ENCODE assay signal across 30 cellular contexts in genomic region chr12:51370667-51371066, GRCh38. TPM values are rescaled to one million over a fixed set of nuclear protein-coding genes. Genes with fewer than 3 reads are reported as not detected.
DNase-seq lines count a peak whose midpoint lies in the region; ATAC-seq, FAIRE-seq and TF ChIP-seq lines count a peak whose summit lies in the region.
"Had no signal": no experiment of that assay in that cellular context is flagged by ENCODE, and none has a peak within 500 bp of the region (broad histone marks: within the 10 kb centered on the region; RNA-seq: fewer than 3 reads in every experiment).

No MANE protein-coding gene starts in this region.

- H4K20me1 ChIP-seq in HCT116 (ENCODE audit: insufficient read depth) (no peaks in the 10 kb centered on the region), K562 (replicated peaks; ENCODE audit: control insufficient read depth, insufficient read depth, low read length) (no peaks in the 10 kb centered on the region; the same call in 1 of the 2 replicates), GM23338 (replicated peaks; ENCODE audit: insufficient read depth) (no peaks in the 10 kb centered on the region; the same call in 1 of the 2 replicates)

- 0 out of 2 replicates have a peak, but pooled peaks cover 2% of the 10 kb centered on the region for H3F3A ChIP-seq in GM23338 (replicated peaks; ENCODE audit: low read depth)

- RAD21 ChIA-PET in HCT116 (lab: Charles Lee; ENCODE audit: low non-redundant PET in 1 of 2, low total read pairs in 2 of 2, uncharacterized antibody in 2 of 2, unreplicated experiment in 2 of 2): no interaction called here

- DNase-seq in CD4-positive, CD25-positive, alpha-beta regulatory T cell: no peak
- DNase-seq in HCT116 (ENCODE audit: low read depth, low spot score) (no peak), K562 (ENCODE audit: extremely low read depth in 1 of 4, low spot score in 3 of 4) (no peak), naive B cell (no peak), GM23338 (ENCODE audit: low spot score) (no peak)
- DNase-seq in activated T-cell treated with anti-CD3 and anti-CD28 coated beads, Interleukin-2, amount 50 U/mL, for 72 hours: no peak
- DNase-seq: activated CD8-positive, alpha-beta T cell treated with anti-CD3 and anti-CD28 coated beads for 36 hours; activated effector memory CD4-positive, alpha-beta T cell treated with Interleukin-2 at 50 U/mL for 16 hours; NCI-H1048; NCI-H2171; NCI-H524; NK-92 treated with Interleukin-12 subunit alpha and Interleukin-12 subunit beta, amount 100 ng/mL, for 24 hours; psoas muscle; SIG-M5; stimulated activated CD4-positive, alpha-beta T cell treated with anti-CD3 and anti-CD28 coated beads, Interleukin-15, amount 100 ng/mL, for 24 hours; stimulated activated naive B cell treated with anti-CD40 and anti-IgM and Interleukin-4, amounts not matched to agents 10 μg/mL and 1 μg/mL and 100 μg/mL, for 72 hours; T-helper 1 cell had no signal

- H3K27ac Mint-ChIP-seq in CD4-positive, CD25-positive, alpha-beta regulatory T cell: peak overlapping the region in 2 of 3 donors; percentile 27 to 90
- H3K27ac Mint-ChIP-seq in naive B cell (peak overlapping the region in 5 of 6 donors; percentile 3 to 100 (median 97)), GM23338 (no peak overlapping the region)
- no peak overlapping the region for H3K27ac Mint-ChIP-seq in activated T-cell treated with anti-CD3 and anti-CD28 coated beads, Interleukin-2, amount 50 U/mL, for 72 hours
- H3K27ac Mint-ChIP-seq: stimulated activated naive B cell treated with anti-CD40 and anti-IgM and Interleukin-4, amounts not matched to agents 10 μg/mL and 1 μg/mL and 100 μg/mL, for 72 hours had no signal

- peaks cover 6% of the 10 kb centered on the region for H3K36me3 ChIP-seq in CD4-positive, CD25-positive, alpha-beta regulatory T cell (ENCODE audit: control insufficient read depth, insufficient read depth, low read length)
- H3K36me3 ChIP-seq in HCT116 (ENCODE audit: control insufficient read depth in 1 of 2, insufficient read depth in 2 of 2, low read length in 2 of 2): no peaks in the 10 kb centered on the region
- H3K36me3 ChIP-seq in K562 (ENCODE audit: control insufficient read depth, insufficient read depth, low read length): no peaks in the 10 kb centered on the region
- H3K36me3 ChIP-seq in GM23338 (ENCODE audit: insufficient read depth): no peaks in the 10 kb centered on the region; the same call in 1 of the 2 replicates
- H3K36me3 ChIP-seq: neutrophil had no signal

- TF ChIP-seq POLR2A in HCT116 (IDR thresholded peaks at IDR 0.05; ENCODE audit: borderline replicate concordance, extremely low read depth, insufficient read depth, insufficient read length) (no peak), K562 (conservative IDR thresholded peaks at IDR 0.05) (no peak)

- no peaks in the 10 kb centered on the region for H3K9me3 ChIP-seq in CD4-positive, CD25-positive, alpha-beta regulatory T cell (ENCODE audit: control insufficient read depth in 2 of 2, low read length in 2 of 2)
- H3K9me3 ChIP-seq in HCT116 (ENCODE audit: control insufficient read depth in 1 of 2, insufficient read depth in 1 of 2, low read depth in 1 of 2, low read length in 2 of 2) (no peaks in the 10 kb centered on the region), K562 (replicated peaks; ENCODE audit: control insufficient read depth, insufficient read depth, low read depth, low read length) (no peaks in the 10 kb centered on the region)
- H3K9me3 ChIP-seq: neutrophil, psoas muscle had no signal

- H3K27me3 Mint-ChIP-seq in CD4-positive, CD25-positive, alpha-beta regulatory T cell: peaks cover 5% of the 10 kb centered on the region
- H3K27me3 Mint-ChIP-seq in naive B cell (no peaks in the 10 kb centered on the region), GM23338 (ENCODE audit: insufficient read depth, low read depth, poor library complexity) (peaks cover 2% of the 10 kb centered on the region)
- H3K27me3 Mint-ChIP-seq in activated T-cell treated with anti-CD3 and anti-CD28 coated beads, Interleukin-2, amount 50 U/mL, for 72 hours (ENCODE audit: low read depth): no peaks in the 10 kb centered on the region
- H3K27me3 Mint-ChIP-seq: activated CD8-positive, alpha-beta T cell treated with anti-CD3 and anti-CD28 coated beads for 36 hours; stimulated activated naive B cell treated with anti-CD40 and anti-IgM and Interleukin-4, amounts not matched to agents 10 μg/mL and 1 μg/mL and 100 μg/mL, for 72 hours had no signal

- no peaks in the 10 kb centered on the region for H3K27me3 ChIP-seq in CD4-positive, CD25-positive, alpha-beta regulatory T cell (ENCODE audit: control insufficient read depth, insufficient read depth, low read length)
- no peaks in the 10 kb centered on the region for H3K27me3 ChIP-seq in HCT116 (ENCODE audit: insufficient read depth, low read length)
- H3K27me3 ChIP-seq in K562 (ENCODE audit: control insufficient read depth in 2 of 2, insufficient read depth in 2 of 2, low read length in 2 of 2): no peaks in the 10 kb centered on the region
- H3K27me3 ChIP-seq in GM23338 (ENCODE audit: insufficient read depth): no peaks in the 10 kb centered on the region
- H3K27me3 ChIP-seq: neutrophil had no signal

- FAIRE-seq in K562 (lab: Jason Lieb, UNC): no peak
- FAIRE-seq: D721Med, TTC549 had no signal

- no peaks in the 10 kb centered on the region for H3K9me1 ChIP-seq in K562 (ENCODE audit: control insufficient read depth, insufficient read depth, low read length)

- H3K4me2 ChIP-seq in HCT116 (ENCODE audit: low read length) (peak overlapping the region; percentile 32; the same call in 1 of the 2 replicates), K562 (ENCODE audit: insufficient read depth, low read length) (no peak overlapping the region), GM23338 (no peak overlapping the region)

- TF ChIP-seq CTCF in HCT116 (IDR thresholded peaks at IDR 0.05 in 2 of 3, conservative IDR thresholded peaks at IDR 0.05 in 1 of 3; ENCODE audit: borderline replicate concordance in 1 of 3, insufficient read depth in 1 of 3, low read depth in 2 of 3, low read length in 2 of 3): no peak
- no peak for TF ChIP-seq CTCF in K562 (IDR thresholded peaks at IDR 0.05 in 2 of 3, conservative IDR thresholded peaks at IDR 0.05 in 1 of 3; ENCODE audit: insufficient read depth in 2 of 3, low read depth in 1 of 3, low read length in 3 of 3)
- no peak for TF ChIP-seq CTCF in GM23338 (conservative IDR thresholded peaks at IDR 0.05; ENCODE audit: low read depth in 2 of 2)

- CTCF ChIA-PET in HCT116 (lab: Charles Lee) (no interaction called here), K562 (lab: Yijun Ruan, JAX; ENCODE audit: low intra/inter-chr PET ratio) (no interaction called here)

- H3K9me3 Mint-ChIP-seq in CD4-positive, CD25-positive, alpha-beta regulatory T cell: peaks cover 0 to 1% (median 0%) of the 10 kb centered on the region in 7 donors
- H3K9me3 Mint-ChIP-seq in naive B cell: peaks cover 0 to 5% (median 0%) of the 10 kb centered on the region in 7 donors
- H3K9me3 Mint-ChIP-seq in GM23338: no peaks in the 10 kb centered on the region
- H3K9me3 Mint-ChIP-seq in activated T-cell treated with anti-CD3 and anti-CD28 coated beads, Interleukin-2, amount 50 U/mL, for 72 hours: no peaks in the 10 kb centered on the region
- H3K9me3 Mint-ChIP-seq: activated CD8-positive, alpha-beta T cell treated with anti-CD3 and anti-CD28 coated beads for 36 hours had no signal

- H3K9ac ChIP-seq in HCT116 (ENCODE audit: low read length) (no peak overlapping the region), K562 (ENCODE audit: insufficient read depth in 1 of 2, low read depth in 2 of 2, low read length in 2 of 2) (no peak overlapping the region)

- POLR2A ChIA-PET in HCT116 (lab: Charles Lee): interaction anchor here (1.5 to 1.7 kb wide), 2 partner anchors 10 to 13 kb away, joined by 4 to 5 read pairs; no protein-coding TSS in a partner anchor
- POLR2A ChIA-PET in K562 (lab: Yijun Ruan, JAX): interaction anchor here (1.3 kb wide), 1 partner anchor 13 kb away, joined by 4 read pairs; no protein-coding TSS in a partner anchor

- TF ChIP-seq EP300 in K562 (IDR thresholded peaks at IDR 0.05; ENCODE audit: low read length): no peak

- ATAC-seq in CD4-positive, CD25-positive, alpha-beta regulatory T cell (ENCODE audit: low read depth in 2 of 2): no peak
- ATAC-seq in HCT116 (no peak), K562 (no peak), naive B cell (ENCODE audit: low read depth in 2 of 2) (no peak), GM23338 (no peak), esophagus mucosa (no peak), GM18907 (IDR thresholded peaks at IDR 0.05; ENCODE audit: unreplicated experiment) (no peak)
- no peak for ATAC-seq in activated T-cell treated with anti-CD3 and anti-CD28 coated beads, Interleukin-2, amount 50 U/mL, for 72 hours (replicated peaks in 1 of 2)
- ATAC-seq: activated CD4-positive, CD25-positive, alpha-beta regulatory T cell treated with anti-CD3 and anti-CD28 coated beads, Interleukin-2, amount 50 U/mL, for 24 hours; activated CD8-positive, alpha-beta T cell treated with anti-CD3 and anti-CD28 coated beads for 36 hours; stimulated activated naive B cell treated with anti-CD40 and anti-IgM and Interleukin-4, amounts not matched to agents 10 μg/mL and 1 μg/mL and 100 μg/mL, for 72 hours had no signal

- peak overlapping the region in 1 of 4 donors; percentile 1 for H3K4me3 Mint-ChIP-seq in CD4-positive, CD25-positive, alpha-beta regulatory T cell
- H3K4me3 Mint-ChIP-seq in naive B cell: peak overlapping the region in 2 of 8 donors; percentile 22 to 48
- H3K4me3 Mint-ChIP-seq in GM23338: no peak overlapping the region
- H3K4me3 Mint-ChIP-seq in activated T-cell treated with anti-CD3 and anti-CD28 coated beads, Interleukin-2, amount 50 U/mL, for 72 hours: no peak overlapping the region
- H3K4me3 Mint-ChIP-seq: activated CD8-positive, alpha-beta T cell treated with anti-CD3 and anti-CD28 coated beads for 36 hours had no signal

- TF ChIP-seq RAD21 in HCT116 (IDR thresholded peaks at IDR 0.05; ENCODE audit: low read depth) (no peak), K562 (CRISPR knock-in tag; conservative IDR thresholded peaks at IDR 0.05 in 1 of 2, IDR thresholded peaks at IDR 0.05 in 1 of 2) (no peak)

- H3K4me3 ChIP-seq in CD4-positive, CD25-positive, alpha-beta regulatory T cell (ENCODE audit: low read depth, low read length): no peak overlapping the region
- H3K4me3 ChIP-seq in HCT116 (replicated peaks in 1 of 2; ENCODE audit: low read depth in 1 of 2, low read length in 2 of 2) (no peak overlapping the region), K562 (no peak overlapping the region), GM23338 (no peak overlapping the region)
- H3K4me3 ChIP-seq: psoas muscle had no signal

- H3K79me2 ChIP-seq in HCT116 (ENCODE audit: insufficient read depth, low read length) (no peaks in the 10 kb centered on the region), K562 (ENCODE audit: control insufficient read depth, insufficient read depth, low read length) (no peaks in the 10 kb centered on the region), GM23338 (replicated peaks; ENCODE audit: insufficient read depth) (no peaks in the 10 kb centered on the region)

- 72% methylated on average over 9 of the region's 9 CpGs for WGBS in K562 (ENCODE audit: insufficient coverage, low coverage, missing lambda C conversion rate)

- H3K27ac ChIP-seq in CD4-positive, CD25-positive, alpha-beta regulatory T cell (ENCODE audit: insufficient read depth, low read length, poor library complexity, severe bottlenecking): no peak overlapping the region
- H3K27ac ChIP-seq in HCT116 (ENCODE audit: low read depth, low read length) (no peak overlapping the region), K562 (ENCODE audit: extremely low read depth, low read depth, low read length) (no peak overlapping the region), GM23338 (ENCODE audit: low read depth) (no peak overlapping the region)
- H3K27ac ChIP-seq: C4-2B, HL-60, neutrophil had no signal

- H2AFZ ChIP-seq in HCT116 (ENCODE audit: low read depth, low read length, poor library complexity, severe bottlenecking): no peak overlapping the region
- no peak overlapping the region for H2AFZ ChIP-seq in K562 (ENCODE audit: low read depth, low read length)
- no peak overlapping the region for H2AFZ ChIP-seq in GM23338

- intact Hi-C loops in HCT116 (cut with micrococcal nuclease) (no loop called here), K562 (cut with micrococcal nuclease) (no loop called here)

- in situ Hi-C loops in K562 (cut with MboI): no loop called here

- BruUV-seq in HCT116 (replicated peaks; lab: Mats Ljungman, UMichigan) (no TSS peak), K562 (replicated peaks; lab: Mats Ljungman, UMichigan) (no TSS peak)

- no peaks in the 10 kb centered on the region for H3K9me2 ChIP-seq in HCT116 (ENCODE audit: insufficient read depth)
- H3K9me2 ChIP-seq in GM23338 (ENCODE audit: insufficient read depth): no peaks in the 10 kb centered on the region

- peaks cover 20% of the 10 kb centered on the region for H3K36me3 Mint-ChIP-seq in CD4-positive, CD25-positive, alpha-beta regulatory T cell
- H3K36me3 Mint-ChIP-seq in naive B cell (peaks cover 31 to 33% of the 10 kb centered on the region in 2 donors), GM23338 (ENCODE audit: low read depth) (peaks cover 16% of the 10 kb centered on the region)
- H3K36me3 Mint-ChIP-seq in activated T-cell treated with anti-CD3 and anti-CD28 coated beads, Interleukin-2, amount 50 U/mL, for 72 hours (ENCODE audit: insufficient read depth in 2 of 2): peaks cover 9% of the 10 kb centered on the region in 2 donors

- peaks cover 34% of the 10 kb centered on the region for H3K4me1 ChIP-seq in CD4-positive, CD25-positive, alpha-beta regulatory T cell (ENCODE audit: control insufficient read depth, insufficient read depth, low read length, poor library complexity, severe bottlenecking)
- H3K4me1 ChIP-seq in HCT116 (ENCODE audit: control insufficient read depth in 1 of 2, insufficient read depth in 2 of 2, low read length in 2 of 2) (peaks cover 16 to 23% of the 10 kb centered on the region in 2 experiments), K562 (replicated peaks in 1 of 2; ENCODE audit: control insufficient read depth in 2 of 2, insufficient read depth in 2 of 2, low read length in 2 of 2) (peaks cover 12 to 15% of the 10 kb centered on the region in 2 experiments), GM23338 (ENCODE audit: insufficient read depth) (peaks cover 12% of the 10 kb centered on the region; the same call in 1 of the 2 replicates)

- H3K4me1 Mint-ChIP-seq in CD4-positive, CD25-positive, alpha-beta regulatory T cell: peaks cover 13 to 63% (median 50%) of the 10 kb centered on the region in 4 donors
- peaks cover 49 to 88% (median 69%) of the 10 kb centered on the region in 3 donors for H3K4me1 Mint-ChIP-seq in naive B cell
- H3K4me1 Mint-ChIP-seq in GM23338: peaks cover 26% of the 10 kb centered on the region
- H3K4me1 Mint-ChIP-seq in activated T-cell treated with anti-CD3 and anti-CD28 coated beads, Interleukin-2, amount 50 U/mL, for 72 hours (ENCODE audit: low read depth): peaks cover 67% of the 10 kb centered on the region

RNA-seq across cellular contexts. Expression of gene GALNT6, which starts 20.5 kb away (rescaled TPM):
- 19.5 TPM for total RNA-seq in CD4-positive, CD25-positive, alpha-beta regulatory T cell
- polyA plus RNA-seq in CD4-positive, CD25-positive, alpha-beta regulatory T cell: 1 to 10 TPM; 2.3 to 4.8 (median 2.7) TPM
- total RNA-seq in HCT116 (2021; ENCODE audit: unreplicated experiment) (16.4 TPM), K562 (2014; rRNA removed) (7.4 and 12.3 TPM in 2 replicates), K562 (2014; rRNA removed; fragmentation: Illumina TruSeq; extraction: Trizol) (4.5 and 5.1 TPM in 2 replicates), K562 (2015; rRNA removed; fragmentation: Illumina TruSeq; extraction: Trizol) (1.8 and 2.7 TPM in 2 replicates), K562 (2021) (7.7 and 8.8 TPM in 2 replicates), esophagus mucosa (13.4 TPM)
- 8.8 and 11.0 TPM in 2 replicates for polyA plus RNA-seq in HCT116 (2012)
- 20.4 and 37.7 TPM in 2 replicates for total RNA-seq in K562 (2011; cell fraction: chromatin; rRNA removed; ENCODE audit: low replicate concordance)
- 22.1 and 26.2 TPM in 2 replicates for total RNA-seq in K562 (2011; cell fraction: nucleolus; rRNA removed)
- total RNA-seq in K562 (2011; cell fraction: nucleoplasm; rRNA removed): 15.3 and 17.9 TPM in 2 replicates
- polyA plus RNA-seq in K562 (2011; rRNA removed) (7.2 and 8.1 TPM in 2 replicates), K562 (2014; fragmentation: Illumina TruSeq; extraction: Trizol) (6.7 and 8.6 TPM in 2 replicates), K562 (2014; fragmentation: Nextera tagmentation; extraction: Ambion mirVana) (1 to 10 TPM; 1.5 to 2.4 TPM), K562 (2014; rRNA removed) (2.8 and 7.0 TPM in 2 replicates), naive B cell (ENCODE audit: low read depth in 6 of 6) (10 to 100 TPM in 5 of 6 donors, 1 to 10 TPM in 1; 3.3 to 25.6 (median 13.2) TPM), GM23338 (2016; fragmentation: Nextera tagmentation; extraction: Ambion mirVana) (8.1 and 8.6 TPM in 2 replicates)
- 6.9 and 10.1 TPM in 2 replicates for polyA plus RNA-seq in K562 (2011; cell fraction: cytosol; rRNA removed)
- 6.3 and 9.5 TPM in 2 replicates for polyA plus RNA-seq in K562 (2011; cell fraction: nucleus; rRNA removed)
- polyA plus RNA-seq in K562 (2012): 4.5 and 6.8 TPM in 2 replicates
- 9.1 and 9.4 TPM in 2 replicates for polyA minus RNA-seq in K562 (2011; rRNA and poly(A)+ RNA removed)
- 1.8 and 4.4 TPM in 2 replicates for polyA minus RNA-seq in K562 (2011; cell fraction: cytosol; rRNA and poly(A)+ RNA removed)
- 9.3 and 12.7 TPM in 2 replicates for polyA minus RNA-seq in K562 (2011; cell fraction: nucleus; rRNA and poly(A)+ RNA removed)
- total RNA-seq in GM23338 (2014; rRNA removed; shearing (Covaris generic)): 18.6 and 20.2 TPM in 2 replicates
- total RNA-seq in activated T-cell treated with anti-CD3 and anti-CD28 coated beads, Interleukin-2, amount 50 U/mL, for 72 hours: 10 to 100 TPM; 12.6 to 13.0 TPM

RNA-seq across cellular contexts. Expression of gene CELA1, which starts 24.2 kb away (rescaled TPM):
- not detected for total RNA-seq in CD4-positive, CD25-positive, alpha-beta regulatory T cell
- 1 to 10 TPM in 3 of 4 donors, under 1 TPM in 1; 0.25 to 2.0 (median 1.4) TPM for polyA plus RNA-seq in CD4-positive, CD25-positive, alpha-beta regulatory T cell
- total RNA-seq in HCT116 (2021; ENCODE audit: unreplicated experiment) (not detected), K562 (2014; rRNA removed) (not detected in 2 replicates), K562 (2014; rRNA removed; fragmentation: Illumina TruSeq; extraction: Trizol) (not detected in 2 replicates), K562 (2015; rRNA removed; fragmentation: Illumina TruSeq; extraction: Trizol) (not detected in 2 replicates), K562 (2021) (0.22 TPM in 1 of 2 replicates, not detected in the other), esophagus mucosa (not detected)
- polyA plus RNA-seq in HCT116 (2012): not detected in 2 replicates
- not detected in 2 replicates for total RNA-seq in K562 (2011; cell fraction: chromatin; rRNA removed; ENCODE audit: low replicate concordance)
- not detected in 2 replicates for total RNA-seq in K562 (2011; cell fraction: nucleolus; rRNA removed)
- not detected in 2 replicates for total RNA-seq in K562 (2011; cell fraction: nucleoplasm; rRNA removed)
- polyA plus RNA-seq in K562 (2011; rRNA removed) (not detected in 2 replicates), K562 (2014; fragmentation: Illumina TruSeq; extraction: Trizol) (not detected in 2 replicates), K562 (2014; fragmentation: Nextera tagmentation; extraction: Ambion mirVana) (under 1 TPM; 0.06 to 0.27 TPM), K562 (2014; rRNA removed) (not detected in 2 replicates), naive B cell (ENCODE audit: low read depth in 6 of 6) (not detected), GM23338 (2016; fragmentation: Nextera tagmentation; extraction: Ambion mirVana) (not detected in 2 replicates)
- polyA plus RNA-seq in K562 (2011; cell fraction: cytosol; rRNA removed): not detected in 2 replicates
- polyA plus RNA-seq in K562 (2011; cell fraction: nucleus; rRNA removed): not detected in 2 replicates
- polyA plus RNA-seq in K562 (2012): 0.10 and 0.25 TPM in 2 replicates
- not detected in 2 replicates for polyA minus RNA-seq in K562 (2011; rRNA and poly(A)+ RNA removed)
- polyA minus RNA-seq in K562 (2011; cell fraction: cytosol; rRNA and poly(A)+ RNA removed): not detected in 2 replicates
- not detected in 2 replicates for polyA minus RNA-seq in K562 (2011; cell fraction: nucleus; rRNA and poly(A)+ RNA removed)
- total RNA-seq in GM23338 (2014; rRNA removed; shearing (Covaris generic)): not detected in 2 replicates
- total RNA-seq in activated T-cell treated with anti-CD3 and anti-CD28 coated beads, Interleukin-2, amount 50 U/mL, for 72 hours: under 1 TPM in 1 of 2 donors, not detected in 1; 0.26 TPM
- total RNA-seq: dermis microvascular lymphatic vessel endothelial cell, liver, mononuclear cell, psoas muscle, ureter had no signal
- polyA plus RNA-seq: keratinocyte, liver, psoas muscle had no signal

RNA-seq across cellular contexts. Expression of gene BIN2, which starts 46.7 kb away (rescaled TPM):
- 273 TPM for total RNA-seq in CD4-positive, CD25-positive, alpha-beta regulatory T cell
- 100 to 1,000 TPM; 204 to 255 (median 228) TPM for polyA plus RNA-seq in CD4-positive, CD25-positive, alpha-beta regulatory T cell
- total RNA-seq in HCT116 (2021; ENCODE audit: unreplicated experiment): 0.22 TPM
- polyA plus RNA-seq in HCT116 (2012): not detected in 2 replicates
- total RNA-seq in K562 (2011; cell fraction: chromatin; rRNA removed; ENCODE audit: low replicate concordance): 0.19 and 0.76 TPM in 2 replicates
- not detected in 2 replicates for total RNA-seq in K562 (2011; cell fraction: nucleolus; rRNA removed)
- not detected in 2 replicates for total RNA-seq in K562 (2011; cell fraction: nucleoplasm; rRNA removed)
- total RNA-seq in K562 (2014; rRNA removed): 0.20 TPM in 1 of 2 replicates, not detected in the other
- total RNA-seq in K562 (2014; rRNA removed; fragmentation: Illumina TruSeq; extraction: Trizol): 0.18 and 0.38 TPM in 2 replicates
- 0.22 and 0.23 TPM in 2 replicates for total RNA-seq in K562 (2015; rRNA removed; fragmentation: Illumina TruSeq; extraction: Trizol)
- total RNA-seq in K562 (2021): 0.29 and 0.45 TPM in 2 replicates
- 0.20 and 0.28 TPM in 2 replicates for polyA plus RNA-seq in K562 (2011; rRNA removed)
- 0.18 and 0.22 TPM in 2 replicates for polyA plus RNA-seq in K562 (2011; cell fraction: cytosol; rRNA removed)
- 0.10 TPM in 2 replicates for polyA plus RNA-seq in K562 (2011; cell fraction: nucleus; rRNA removed)
- polyA plus RNA-seq in K562 (2012): 0.58 and 0.82 TPM in 2 replicates
- 0.33 and 0.39 TPM in 2 replicates for polyA plus RNA-seq in K562 (2014; fragmentation: Illumina TruSeq; extraction: Trizol)
- under 1 TPM; 0.04 to 0.11 TPM for polyA plus RNA-seq in K562 (2014; fragmentation: Nextera tagmentation; extraction: Ambion mirVana)
- polyA plus RNA-seq in K562 (2014; rRNA removed): 0.28 and 0.30 TPM in 2 replicates
- polyA minus RNA-seq in K562 (2011; rRNA and poly(A)+ RNA removed): 0.12 TPM in 1 of 2 replicates, not detected in the other
- not detected in 2 replicates for polyA minus RNA-seq in K562 (2011; cell fraction: cytosol; rRNA and poly(A)+ RNA removed)
- not detected in 2 replicates for polyA minus RNA-seq in K562 (2011; cell fraction: nucleus; rRNA and poly(A)+ RNA removed)
- polyA plus RNA-seq in naive B cell (ENCODE audit: low read depth in 6 of 6): 100 to 1,000 TPM in 2 of 6 donors, 10 to 100 TPM in 4; 74.2 to 140 (median 86.5) TPM
- 0.23 TPM in 1 of 2 replicates, not detected in the other for total RNA-seq in GM23338 (2014; rRNA removed; shearing (Covaris generic))
- polyA plus RNA-seq in GM23338 (2016; fragmentation: Nextera tagmentation; extraction: Ambion mirVana): 0.17 TPM in 1 of 2 replicates, not detected in the other
- total RNA-seq in activated T-cell treated with anti-CD3 and anti-CD28 coated beads, Interleukin-2, amount 50 U/mL, for 72 hours: 100 to 1,000 TPM; 102 to 104 TPM
- total RNA-seq in esophagus mucosa: 1.5 TPM
- total RNA-seq: dermis microvascular lymphatic vessel endothelial cell had no signal
- polyA plus RNA-seq: keratinocyte had no signal

RNA-seq across cellular contexts. Expression of gene SLC4A8, which starts 54.0 kb away (rescaled TPM):
- total RNA-seq in CD4-positive, CD25-positive, alpha-beta regulatory T cell: 3.5 TPM
- 1 to 10 TPM in 1 of 4 donors, under 1 TPM in 2, not detected in 1; 0.16 to 1.4 (median 0.57) TPM for polyA plus RNA-seq in CD4-positive, CD25-positive, alpha-beta regulatory T cell
- total RNA-seq in HCT116 (2021; ENCODE audit: unreplicated experiment): 1.4 TPM
- polyA plus RNA-seq in HCT116 (2012): 0.40 and 0.75 TPM in 2 replicates
- 0.51 and 0.88 TPM in 2 replicates for total RNA-seq in K562 (2011; cell fraction: chromatin; rRNA removed; ENCODE audit: low replicate concordance)
- 0.33 and 0.39 TPM in 2 replicates for total RNA-seq in K562 (2011; cell fraction: nucleolus; rRNA removed)
- total RNA-seq in K562 (2011; cell fraction: nucleoplasm; rRNA removed): 0.31 TPM in 1 of 2 replicates, not detected in the other
- 0.04 and 1.5 TPM in 2 replicates for total RNA-seq in K562 (2014; rRNA removed)
- 0.04 and 0.06 TPM in 2 replicates for total RNA-seq in K562 (2014; rRNA removed; fragmentation: Illumina TruSeq; extraction: Trizol)
- 0.07 and 0.41 TPM in 2 replicates for total RNA-seq in K562 (2015; rRNA removed; fragmentation: Illumina TruSeq; extraction: Trizol)
- total RNA-seq in K562 (2021): not detected in 2 replicates
- polyA plus RNA-seq in K562 (2011; rRNA removed): 0.35 and 0.62 TPM in 2 replicates
- polyA plus RNA-seq in K562 (2011; cell fraction: cytosol; rRNA removed): 0.22 and 0.51 TPM in 2 replicates
- 0.70 and 0.79 TPM in 2 replicates for polyA plus RNA-seq in K562 (2011; cell fraction: nucleus; rRNA removed)
- 0.08 and 0.10 TPM in 2 replicates for polyA plus RNA-seq in K562 (2012)
- polyA plus RNA-seq in K562 (2014; fragmentation: Illumina TruSeq; extraction: Trizol): 0.15 and 0.25 TPM in 2 replicates
- polyA plus RNA-seq in K562 (2014; fragmentation: Nextera tagmentation; extraction: Ambion mirVana): under 1 TPM in 1 of 2 experiments, not detected in 1; 0.06 TPM
- 0.12 and 0.24 TPM in 2 replicates for polyA plus RNA-seq in K562 (2014; rRNA removed)
- 0.25 and 0.33 TPM in 2 replicates for polyA minus RNA-seq in K562 (2011; rRNA and poly(A)+ RNA removed)
- not detected in 2 replicates for polyA minus RNA-seq in K562 (2011; cell fraction: cytosol; rRNA and poly(A)+ RNA removed)
- polyA minus RNA-seq in K562 (2011; cell fraction: nucleus; rRNA and poly(A)+ RNA removed): 0.13 and 0.78 TPM in 2 replicates
- polyA plus RNA-seq in naive B cell (ENCODE audit: low read depth in 6 of 6): 1 to 10 TPM in 4 of 6 donors, under 1 TPM in 2; 0.34 to 6.2 (median 1.6) TPM
- 9.2 and 20.3 TPM in 2 replicates for total RNA-seq in GM23338 (2014; rRNA removed; shearing (Covaris generic))
- 4.6 and 7.6 TPM in 2 replicates for polyA plus RNA-seq in GM23338 (2016; fragmentation: Nextera tagmentation; extraction: Ambion mirVana)
- 1 to 10 TPM; 1.9 to 4.6 TPM for total RNA-seq in activated T-cell treated with anti-CD3 and anti-CD28 coated beads, Interleukin-2, amount 50 U/mL, for 72 hours
- 0.20 TPM for total RNA-seq in esophagus mucosa

Comparison
In these comparisons a context has a peak if more than half of its experiments do, and no peak if none do; other contexts are left out.
1. H3K27ac Mint-ChIP-seq: peak in CD4-positive, CD25-positive, alpha-beta regulatory T cell (2 of 3) and naive B cell (5 of 6); none in GM23338 (single experiment) and activated T-cell treated with anti-CD3 and anti-CD28 coated beads, Interleukin-2, amount 50 U/mL, for 72 hours (single experiment).
2. RNA of gene BIN2, which starts 46.7 kb away (total RNA-seq): 273 TPM in CD4-positive, CD25-positive, alpha-beta regulatory T cell (single experiment) and 102 to 104 TPM in activated T-cell treated with anti-CD3 and anti-CD28 coated beads, Interleukin-2, amount 50 U/mL, for 72 hours; 1.5 TPM in esophagus mucosa (single experiment), 0.22 TPM in HCT116 (single experiment), 0.18 to 0.76 TPM in K562 and 0.23 TPM in GM23338; every median in the first group is over 10 times any median in the second.